ENCODE assay signal across 9 cellular contexts in genomic region chr19:20923077-20923871, GRCh38. TPM values are rescaled to one million over a fixed set of nuclear protein-coding genes. Genes with fewer than 3 reads are reported as not detected.
DNase-seq lines count a peak whose midpoint lies in the region; ATAC-seq and TF ChIP-seq lines count a peak whose summit lies in the region.
"Had no signal": no experiment of that assay in that cellular context is flagged by ENCODE, and none has a peak within 500 bp of the region (broad histone marks: within the 10 kb centered on the region; RNA-seq: fewer than 3 reads in every experiment).

Gene ZNF85, plus strand, starts transcription at chr19:20923251. Its CDS starts 150 bp downstream, at chr19:20923401.

- H3K9me3 ChIP-seq in colonic mucosa: no peaks in the 10 kb centered on the region
- H3K9me3 ChIP-seq: A549 had no signal

- peak within 1 kb of the TSS; percentile 70 for H3K4me3 ChIP-seq in colonic mucosa
- H3K4me3 ChIP-seq: A549 had no signal

- no peaks in the 10 kb centered on the region for H3K27me3 ChIP-seq in colonic mucosa

- intact Hi-C loops in activated CD4-positive, alpha-beta T cell treated with anti-CD3 and anti-CD28 coated beads, Interleukin-2, amount 10 ng/mL, durations not matched to agents 24 days and 14 days (cut with micrococcal nuclease): loop anchor here (1.0 to 5.0 kb wide), 6 partner anchors 79 to 582 kb away; partner anchors contain the start of genes ZNF429, ZNF431 and ZNF66
- intact Hi-C loops in colonic mucosa (cut with DNase I) (no loop called here), left colon (cut with DNase I, micrococcal nuclease) (no loop called here)

- DNase-seq in DMS153 (lab: John Stamatoyannopoulos, UW) (peak; percentile 10), DMS153 treated with DMSO at 0.1 percent for 48 hours (lab: John Stamatoyannopoulos, UW; ENCODE audit: unreplicated experiment) (no peak), NCI-H2227 treated with DMSO at 0.1 percent for 48 hours (lab: John Stamatoyannopoulos, UW) (peak; percentile 81), colonic mucosa (peak; percentile 93), left colon (peak; percentile 85 to 90)
- DNase-seq in activated CD4-positive, alpha-beta T cell treated with anti-CD3 and anti-CD28 coated beads, Interleukin-2, amount 10 ng/mL, durations not matched to agents 24 days and 14 days: peak; percentile 96
- DNase-seq in stimulated activated CD4-positive, alpha-beta T cell treated with anti-CD3 and anti-CD28 coated beads, Interleukin-1b, Interleukin-23, amount 100 ng/mL, for 4 hours (ENCODE audit: low read depth in 2 of 2): peak; percentile 73 to 74

- H3K4me3 Mint-ChIP-seq in activated CD4-positive, alpha-beta T cell treated with anti-CD3 and anti-CD28 coated beads, Interleukin-2, amount 10 ng/mL, durations not matched to agents 24 days and 14 days: peak within 1 kb of the TSS; percentile 98

- no peaks in the 10 kb centered on the region for H3K36me3 ChIP-seq in colonic mucosa

- peak within 1 kb of the TSS; percentile 61 to 76 for H3K9ac ChIP-seq in colonic mucosa (ENCODE audit: low read depth in 2 of 2, low read length in 2 of 2)

- peaks cover 25% of the 10 kb centered on the region for H3K36me3 Mint-ChIP-seq in activated CD4-positive, alpha-beta T cell treated with anti-CD3 and anti-CD28 coated beads, Interleukin-2, amount 10 ng/mL, durations not matched to agents 24 days and 14 days (ENCODE audit: low read depth)

- H3K27ac Mint-ChIP-seq in activated CD4-positive, alpha-beta T cell treated with anti-CD3 and anti-CD28 coated beads, Interleukin-2, amount 10 ng/mL, durations not matched to agents 24 days and 14 days: peak within 1 kb of the TSS; percentile 98

- H3K27me3 Mint-ChIP-seq in activated CD4-positive, alpha-beta T cell treated with anti-CD3 and anti-CD28 coated beads, Interleukin-2, amount 10 ng/mL, durations not matched to agents 24 days and 14 days: no peaks in the 10 kb centered on the region

- peaks cover 7% of the 10 kb centered on the region for H3K9me3 Mint-ChIP-seq in activated CD4-positive, alpha-beta T cell treated with anti-CD3 and anti-CD28 coated beads, Interleukin-2, amount 10 ng/mL, durations not matched to agents 24 days and 14 days

- ATAC-seq in HG03060 (IDR thresholded peaks at IDR 0.05; ENCODE audit: low read depth, unreplicated experiment) (peak; percentile 86), left colon (peak; percentile 98)

- peaks cover 9% of the 10 kb centered on the region for H3K4me1 Mint-ChIP-seq in activated CD4-positive, alpha-beta T cell treated with anti-CD3 and anti-CD28 coated beads, Interleukin-2, amount 10 ng/mL, durations not matched to agents 24 days and 14 days

- H3K27ac ChIP-seq in colonic mucosa: peak within 1 kb of the TSS; percentile 82
- H3K27ac ChIP-seq: A549 had no signal

- H3K4me1 ChIP-seq in colonic mucosa: peaks cover 4% of the 10 kb centered on the region
- H3K4me1 ChIP-seq: A549 had no signal

- TF ChIP-seq CTCF in colonic mucosa (IDR thresholded peaks at IDR 0.05): no peak

RNA-seq across cellular contexts. Expression of gene ZNF85, which starts in this region (rescaled TPM):
- 9.9 and 11.9 TPM in 2 replicates for total RNA-seq in activated CD4-positive, alpha-beta T cell treated with anti-CD3 and anti-CD28 coated beads, Interleukin-2, amount 10 ng/mL, durations not matched to agents 24 days and 14 days
- total RNA-seq in colonic mucosa (1 to 10 TPM; 2.4 to 4.5 TPM), left colon (1 to 10 TPM; 2.3 to 2.5 TPM)
